In the genomic region with DNA sequence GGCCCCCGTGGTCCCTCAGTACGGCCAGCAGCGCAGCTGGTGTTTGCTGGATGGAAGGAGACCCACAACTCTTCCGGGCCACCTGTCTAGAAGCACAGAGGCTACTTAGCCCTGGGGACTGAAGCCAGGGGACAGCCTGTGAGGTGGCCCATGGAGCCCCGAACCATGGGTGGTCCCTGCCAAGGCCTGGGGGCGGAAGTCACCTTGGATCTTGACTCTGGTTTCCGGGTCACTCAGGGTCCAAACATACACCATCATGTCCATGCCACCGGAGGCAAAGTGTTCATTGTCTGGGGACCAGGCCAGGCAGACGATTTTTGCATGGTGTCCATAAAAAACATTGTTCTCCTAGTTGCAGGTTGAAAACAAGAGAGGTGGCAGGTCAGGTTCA, we compare ENCODE assay signal across 24 cellular contexts. TPM values are rescaled to one million over a fixed set of nuclear protein-coding genes. Genes with fewer than 3 reads are reported as not detected.
DNase-seq lines count a peak whose midpoint lies in the region; ATAC-seq and TF ChIP-seq lines count a peak whose summit lies in the region.
"Had no signal": no experiment of that assay in that cellular context is flagged by ENCODE, and none has a peak within 500 bp of the region (broad histone marks: within the 10 kb centered on the region; RNA-seq: fewer than 3 reads in every experiment).

No MANE protein-coding gene starts in this region.

- TF ChIP-seq CTCF in heart left ventricle (IDR thresholded peaks at IDR 0.05) (no peak), WTC11 (IDR thresholded peaks at IDR 0.05) (no peak), tibial artery (IDR thresholded peaks at IDR 0.05) (no peak), spleen (IDR thresholded peaks at IDR 0.05 in 8 of 11, conservative IDR thresholded peaks at IDR 0.05 in 3 of 11) (no peak)

- no peaks in the 10 kb centered on the region for H3K27me3 ChIP-seq in heart left ventricle
- H3K27me3 ChIP-seq in tibial artery, result no peaks in the 10 kb centered on the region
- no peaks in the 10 kb centered on the region for H3K27me3 ChIP-seq in spleen (replicated peaks in 1 of 7)
- H3K27me3 ChIP-seq: neutrophil had no signal

- peak overlapping the region in 2 of 12 donors; percentile 45 to 58 for H3K27ac ChIP-seq in heart left ventricle
- peak overlapping the region in 1 of 2 donors; percentile 19 for H3K27ac ChIP-seq in tibial artery
- no peak overlapping the region for H3K27ac ChIP-seq in spleen
- H3K27ac ChIP-seq: HL-60 had no signal

- POLR2A ChIA-PET in WTC11 (lab: Charles Lee), result no interaction called here

- H3K4me1 Mint-ChIP-seq in WTC11, result no peaks in the 10 kb centered on the region

- DNase-seq in Right ventricle myocardium superior (peak; percentile 21), heart left ventricle (no peak), WTC11 (ENCODE audit: low spot score) (peak; percentile 4), mesenteric fat pad (ENCODE audit: low spot score) (peak; percentile 74), tibial artery (peak; percentile 9 to 47), spleen (no peak)
- DNase-seq: activated CD4-positive, alpha-beta T cell treated with anti-CD3 and anti-CD28 coated beads for 4 hours; C1 segment of cervical spinal cord; Calu3; effector CD8-positive, alpha-beta T cell; NCI-H1694 treated with DMSO at 0.1 percent for 48 hours; NCI-H2171 treated with DMSO at 0.1 percent for 48 hours; NCI-H524 treated with DMSO at 0.1 percent for 48 hours; small intestine; stimulated activated CD4-positive, alpha-beta T cell treated with anti-CD3 and anti-CD28 coated beads, Interleukin-2, amount 100 ng/mL, for 48 hours had no signal

- H3K9me3 ChIP-seq in heart left ventricle, result no peaks in the 10 kb centered on the region
- no peaks in the 10 kb centered on the region for H3K9me3 ChIP-seq in tibial artery
- H3K9me3 ChIP-seq in spleen, result no peaks in the 10 kb centered on the region

- H3K36me3 ChIP-seq in heart left ventricle, result peaks cover 0 to 100% (median 97%) of the 10 kb centered on the region in 9 donors
- peaks cover 83 to 96% (median 94%) of the 10 kb centered on the region in 3 donors for H3K36me3 ChIP-seq in tibial artery
- peaks cover 13 to 100% (median 93%) of the 10 kb centered on the region in 6 donors for H3K36me3 ChIP-seq in spleen

- H3K27me3 Mint-ChIP-seq in WTC11 (ENCODE audit: low read depth), result no peaks in the 10 kb centered on the region
- H3K27me3 Mint-ChIP-seq: stimulated activated memory B cell treated with anti-CD40 and anti-IgM and Interleukin-4, amounts not matched to agents 10 μg/mL and 1 μg/mL and 100 μg/mL, for 72 hours; T-helper 17 cell had no signal

- H3K9me3 Mint-ChIP-seq in WTC11, result no peaks in the 10 kb centered on the region
- H3K9me3 Mint-ChIP-seq: stimulated activated memory B cell treated with anti-CD40 and anti-IgM and Interleukin-4, amounts not matched to agents 10 μg/mL and 1 μg/mL and 100 μg/mL, for 72 hours had no signal

- no peak overlapping the region for H3K4me3 Mint-ChIP-seq in WTC11

- intact Hi-C loops in Right ventricle myocardium superior (cut with DNase I) (no loop called here), heart left ventricle (cut with DNase I) (no loop called here), tibial artery (cut with DNase I; ENCODE audit: low total_unique reads) (no loop called here), spleen (cut with DNase I; ENCODE audit: low total_unique reads) (no loop called here)

- H3K4me3 ChIP-seq in heart left ventricle (no peak overlapping the region), tibial artery (no peak overlapping the region), spleen (no peak overlapping the region)
- H3K4me3 ChIP-seq: GM12878 had no signal

- CTCF ChIA-PET in WTC11 (lab: Charles Lee), result no interaction called here

- TF ChIP-seq POLR2A in heart left ventricle (IDR thresholded peaks at IDR 0.05) (no peak), spleen (IDR thresholded peaks at IDR 0.05) (no peak)

- ATAC-seq in Right ventricle myocardium superior (ENCODE audit: poor library complexity) (no peak), heart left ventricle (no peak), WTC11 (no peak), esophagus mucosa (no peak), GM18498 (IDR thresholded peaks at IDR 0.05; ENCODE audit: unreplicated experiment) (no peak)
- ATAC-seq: GM12878; HCT116; Panc1; stimulated activated memory B cell treated with anti-CD40 and anti-IgM and Interleukin-4, amounts not matched to agents 10 μg/mL and 1 μg/mL and 100 μg/mL, for 72 hours; T-helper 17 cell had no signal

- peaks cover 85% of the 10 kb centered on the region for H3K36me3 Mint-ChIP-seq in WTC11

- peaks cover 0 to 39% (median 23%) of the 10 kb centered on the region in 12 donors for H3K4me1 ChIP-seq in heart left ventricle
- no peaks in the 10 kb centered on the region for H3K4me1 ChIP-seq in tibial artery
- H3K4me1 ChIP-seq in spleen, result peaks cover 0 to 21% (median 10%) of the 10 kb centered on the region in 6 donors

- no peak overlapping the region for H3K27ac Mint-ChIP-seq in WTC11

- 74 to 93% (median 86%) methylated on average over 7 to 9 of the region's 9 CpGs for WGBS in heart left ventricle, 4 donors
- 80 to 96% (median 89%) methylated on average over 5 to 9 of the region's 9 CpGs for WGBS in spleen, 5 donors

TF ChIP-seq in WTC11, 78 proteins besides CTCF, POLR2A, EP300 and RAD21:
- no peak for TF ChIP-seq PRRX2 (CRISPR knock-in tag; IDR thresholded peaks at IDR 0.05)
- TF ChIP-seq, protein P1, sequence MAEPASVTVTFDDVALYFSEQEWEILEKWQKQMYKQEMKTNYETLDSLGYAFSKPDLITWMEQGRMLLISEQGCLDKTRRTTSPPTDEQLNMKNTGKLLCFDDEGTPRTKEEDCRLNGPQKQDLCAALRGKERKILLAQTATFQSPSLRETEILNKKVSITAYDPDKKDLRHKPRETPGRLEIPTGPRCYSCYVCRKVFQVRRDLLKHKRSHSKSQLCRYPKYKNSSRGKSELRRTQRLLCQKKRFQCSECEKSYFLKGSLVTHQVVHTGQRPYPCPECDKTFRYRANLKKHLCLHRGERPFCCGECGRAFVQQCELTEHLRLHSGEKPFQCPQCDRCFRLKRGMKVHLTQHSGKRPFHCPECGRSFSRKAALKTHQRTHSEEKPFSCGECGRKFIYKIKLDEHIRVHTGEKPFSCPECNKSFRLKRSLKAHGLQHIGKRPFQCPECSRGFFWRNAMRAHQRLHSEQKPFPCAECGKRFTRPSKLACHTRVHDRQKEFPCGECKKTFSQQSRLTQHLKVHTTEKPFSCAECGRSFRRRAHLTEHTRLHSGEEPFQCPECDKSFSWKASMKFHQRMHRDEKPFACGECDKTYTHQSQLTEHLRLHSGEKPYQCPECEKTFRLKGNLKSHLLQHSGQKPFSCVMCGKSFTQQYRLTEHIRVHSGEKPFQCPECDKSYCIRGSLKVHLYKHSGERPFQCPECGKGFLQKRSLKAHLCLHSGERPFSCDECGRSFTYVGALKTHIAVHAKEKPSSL (CRISPR knock-in tag; conservative IDR thresholded peaks at IDR 0.05), result no peak
- TF ChIP-seq EMX1 (CRISPR knock-in tag; IDR thresholded peaks at IDR 0.05), result no peak
- no peak for TF ChIP-seq ESRRA (CRISPR knock-in tag; IDR thresholded peaks at IDR 0.05; ENCODE audit: borderline replicate concordance)
- TF ChIP-seq MXD4 (CRISPR knock-in tag; IDR thresholded peaks at IDR 0.05; ENCODE audit: borderline replicate concordance), result no peak
- TF ChIP-seq NR3C1 (CRISPR knock-in tag; conservative IDR thresholded peaks at IDR 0.05; ENCODE audit: low read depth), result no peak
- no peak for TF ChIP-seq ATF1 (CRISPR knock-in tag; IDR thresholded peaks at IDR 0.05)
- no peak for TF ChIP-seq GABPB1 (CRISPR knock-in tag; IDR thresholded peaks at IDR 0.05)
- no peak for TF ChIP-seq FOXK1 (CRISPR knock-in tag; IDR thresholded peaks at IDR 0.05)
- TF ChIP-seq ZBTB21 (CRISPR knock-in tag; IDR thresholded peaks at IDR 0.05; ENCODE audit: borderline replicate concordance), result no peak
- no peak for TF ChIP-seq SMAD4 (CRISPR knock-in tag; IDR thresholded peaks at IDR 0.05)
- TF ChIP-seq, protein P2, sequence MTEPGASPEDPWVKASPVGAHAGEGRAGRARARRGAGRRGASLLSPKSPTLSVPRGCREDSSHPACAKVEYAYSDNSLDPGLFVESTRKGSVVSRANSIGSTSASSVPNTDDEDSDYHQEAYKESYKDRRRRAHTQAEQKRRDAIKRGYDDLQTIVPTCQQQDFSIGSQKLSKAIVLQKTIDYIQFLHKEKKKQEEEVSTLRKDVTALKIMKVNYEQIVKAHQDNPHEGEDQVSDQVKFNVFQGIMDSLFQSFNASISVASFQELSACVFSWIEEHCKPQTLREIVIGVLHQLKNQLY (CRISPR knock-in tag; IDR thresholded peaks at IDR 0.05), result no peak
- no peak for TF ChIP-seq ZNF396 (CRISPR knock-in tag; IDR thresholded peaks at IDR 0.05; ENCODE audit: borderline replicate concordance)
- TF ChIP-seq ZNF416 (CRISPR knock-in tag; IDR thresholded peaks at IDR 0.05), result no peak
- TF ChIP-seq USF1 (CRISPR knock-in tag; IDR thresholded peaks at IDR 0.05), result no peak
- no peak for TF ChIP-seq SP1 (CRISPR knock-in tag; conservative IDR thresholded peaks at IDR 0.05)

RNA-seq across cellular contexts. Expression of gene WDR1, which starts 39.5 kb away (rescaled TPM):
- total RNA-seq in Right ventricle myocardium superior (183 TPM), heart left ventricle (100 to 1,000 TPM; 113 to 299 (median 185) TPM), WTC11 (2021) (288 to 306 TPM (median 288 TPM) in 3 replicates), mesenteric fat pad (249 TPM), esophagus mucosa (253 TPM), spleen (100 to 1,000 TPM; 124 to 377 (median 192) TPM)
- polyA plus RNA-seq in heart left ventricle (100 to 1,000 TPM in 1 of 2 donors, 10 to 100 TPM in 1; 76.1 to 279 TPM), spleen (100 to 1,000 TPM in 1 of 3 donors, 10 to 100 TPM in 2; 56.6 to 105 (median 84.0) TPM)

RNA-seq across cellular contexts. Expression of gene SLC2A9, which starts 55.8 kb away (rescaled TPM):
- total RNA-seq in Right ventricle myocardium superior (8.8 TPM), heart left ventricle (10 to 100 TPM in 1 of 9 donors, 1 to 10 TPM in 8; 1.6 to 15.1 (median 5.9) TPM), WTC11 (2021) (0.64 TPM in 1 of 3 replicates, not detected in the others), mesenteric fat pad (5.5 TPM), esophagus mucosa (21.5 TPM), spleen (1 to 10 TPM; 4.6 to 8.8 (median 5.8) TPM)
- polyA plus RNA-seq in heart left ventricle (1 to 10 TPM; 2.1 to 3.1 TPM), spleen (1 to 10 TPM; 1.2 to 1.9 (median 1.5) TPM)

Comparison
In these comparisons a context has a peak if more than half of its experiments do, and no peak if none do; other contexts are left out.
1. DNase-seq: peak in Right ventricle myocardium superior (single experiment), WTC11 (single experiment), mesenteric fat pad (single experiment) and tibial artery (2 of 2); none in heart left ventricle (0 of 5) and spleen (single experiment).